ENCODE assay signal across 29 cellular contexts in the genomic region with DNA sequence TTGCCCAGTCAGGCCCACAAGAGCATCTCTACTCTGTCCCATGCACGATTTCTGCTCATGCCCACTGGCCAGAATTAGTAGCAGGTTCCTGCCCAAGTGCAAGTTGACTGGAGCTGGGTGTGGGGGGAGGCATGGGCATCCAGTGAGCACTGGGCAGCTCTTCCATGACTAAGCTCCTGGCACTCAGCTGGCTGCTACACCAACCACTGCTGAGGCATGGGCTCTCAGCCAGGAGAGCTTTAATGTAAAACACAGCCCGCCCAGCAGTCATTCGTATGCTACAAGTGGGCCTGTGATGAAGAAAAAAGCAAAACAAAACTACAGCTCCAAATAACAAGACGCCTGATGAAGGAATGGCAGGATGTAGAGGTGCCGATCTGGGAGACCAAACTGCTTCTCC.
"Had no signal": no experiment of that assay in that cellular context is flagged by ENCODE, and none has a peak within 500 bp of the region (broad histone marks: within the 10 kb centered on the region; RNA-seq: fewer than 3 reads in every experiment).

No MANE protein-coding gene starts in this region.

- H3K4me3 ChIP-seq: adrenal gland, breast epithelium, cardiac muscle cell, colonic mucosa, esophagus squamous epithelium, gastroesophageal sphincter, heart right ventricle had no signal

- H3K27ac Mint-ChIP-seq: activated CD4-positive, alpha-beta T cell treated with anti-CD3 and anti-CD28 coated beads, Interleukin-2, amount 10 ng/mL, durations not matched to agents 7 days and 5 days; activated CD8-positive, alpha-beta T cell treated with anti-CD3 and anti-CD28 coated beads for 36 hours; activated naive CD4-positive, alpha-beta T cell treated with anti-CD3 and anti-CD28 coated beads for 36 hours; activated naive CD8-positive, alpha-beta T cell treated with anti-CD3 and anti-CD28 coated beads for 36 hours; activated naive CD8-positive, alpha-beta T cell treated with anti-CD3 and anti-CD28 coated beads, Interleukin-2, amount 50 U/mL, for 24 hours; activated T-helper 1 cell treated with anti-CD3 and anti-CD28 coated beads, Interleukin-12 subunit alpha, Interleukin-12 subunit beta, Interleukin-2, Interleukin-4 antibody, amounts not matched to agents 30 ng/mL and 10 ng/mL and 1 ng/mL, durations not matched to agents 14 hours and 24 hours and 36 hours; activated T-helper 2 cell treated with anti-CD3 and anti-CD28 coated beads, Interferon-gamma antibody, Interleukin-2, Interleukin-4, amounts not matched to agents 10 μg/mL and 5 μg/mL and 100 μg/mL, durations not matched to agents 14 hours and 24 hours and 36 hours; brain had no signal

- H3K36me3 Mint-ChIP-seq: activated naive CD4-positive, alpha-beta T cell treated with anti-CD3 and anti-CD28 coated beads, Interleukin-2, amount 50 U/mL, for 24 hours; activated naive CD8-positive, alpha-beta T cell treated with anti-CD3 and anti-CD28 coated beads for 36 hours; brain had no signal

- H3K27me3 ChIP-seq: cardiac muscle cell, colonic mucosa had no signal

- H3K36me3 ChIP-seq: adrenal gland, breast epithelium, cardiac muscle cell, colonic mucosa, esophagus squamous epithelium, gastroesophageal sphincter, heart right ventricle had no signal

- H3K27me3 Mint-ChIP-seq: activated naive CD8-positive, alpha-beta T cell treated with anti-CD3 and anti-CD28 coated beads for 36 hours had no signal

- H3K4me3 Mint-ChIP-seq: activated CD4-positive, alpha-beta T cell treated with anti-CD3 and anti-CD28 coated beads, Interleukin-2, amount 10 ng/mL, durations not matched to agents 7 days and 5 days; activated CD8-positive, alpha-beta T cell treated with anti-CD3 and anti-CD28 coated beads for 36 hours; activated naive CD4-positive, alpha-beta T cell treated with anti-CD3 and anti-CD28 coated beads for 36 hours; activated naive CD4-positive, alpha-beta T cell treated with anti-CD3 and anti-CD28 coated beads, Interleukin-2, amount 50 U/mL, for 24 hours; activated naive CD8-positive, alpha-beta T cell treated with anti-CD3 and anti-CD28 coated beads for 36 hours; activated naive CD8-positive, alpha-beta T cell treated with anti-CD3 and anti-CD28 coated beads, Interleukin-2, amount 50 U/mL, for 24 hours; activated T-helper 1 cell treated with anti-CD3 and anti-CD28 coated beads, Interleukin-12 subunit alpha, Interleukin-12 subunit beta, Interleukin-2, Interleukin-4 antibody, amounts not matched to agents 30 ng/mL and 10 ng/mL and 1 ng/mL, durations not matched to agents 14 hours and 24 hours and 36 hours; brain had no signal

- ATAC-seq: activated CD8-positive, alpha-beta T cell treated with anti-CD3 and anti-CD28 coated beads for 36 hours; activated naive CD8-positive, alpha-beta T cell treated with anti-CD3 and anti-CD28 coated beads, Interleukin-2, amount 50 U/mL, for 24 hours; gastroesophageal sphincter; heart right ventricle had no signal

- DNase-seq: activated CD4-positive, alpha-beta T cell treated with anti-CD3 and anti-CD28 coated beads for 1 hour; activated CD4-positive, alpha-beta T cell treated with anti-CD3 and anti-CD28 coated beads for 4 hours; activated CD4-positive, alpha-beta T cell treated with anti-CD3 and anti-CD28 coated beads, Interleukin-2, amount 10 ng/mL, durations not matched to agents 7 days and 5 days; activated CD4-positive, alpha-beta T cell treated with anti-CD3 and anti-CD28 coated beads, Interleukin-2, amount 50 U/mL, for 4 hours; activated CD8-positive, alpha-beta memory T cell treated with anti-CD3 and anti-CD28 coated beads for 24 hours; activated CD8-positive, alpha-beta T cell treated with anti-CD3 and anti-CD28 coated beads for 36 hours; activated effector memory CD4-positive, alpha-beta T cell treated with anti-CD3 and anti-CD28 coated beads, Interleukin-2, amount 50 U/mL, for 16 hours; activated naive CD4-positive, alpha-beta T cell treated with anti-CD3 and anti-CD28 coated beads for 36 hours; activated naive CD8-positive, alpha-beta T cell treated with anti-CD3 and anti-CD28 coated beads for 36 hours; activated naive CD8-positive, alpha-beta T cell treated with anti-CD3 and anti-CD28 coated beads, Interleukin-2, amount 50 U/mL, for 24 hours; activated T-cell treated with anti-CD3 and anti-CD28 coated beads, Interleukin-2, amount 50 U/mL, for 48 hours; adrenal gland; amygdala; aorta; central memory CD4-positive, alpha-beta T cell; cerebellar nuclear complex; colonic mucosa; effector CD8-positive, alpha-beta T cell; esophagus squamous epithelium; foreskin melanocyte; heart right ventricle; T-helper 2 cell had no signal

- H3K9me3 ChIP-seq: adrenal gland, colonic mucosa, esophagus squamous epithelium had no signal

- H3K4me1 Mint-ChIP-seq: activated CD4-positive, alpha-beta T cell treated with anti-CD3 and anti-CD28 coated beads, Interleukin-2, amount 10 ng/mL, durations not matched to agents 7 days and 5 days; activated naive CD4-positive, alpha-beta T cell treated with anti-CD3 and anti-CD28 coated beads, Interleukin-2, amount 50 U/mL, for 24 hours; activated naive CD8-positive, alpha-beta T cell treated with anti-CD3 and anti-CD28 coated beads for 36 hours; activated naive CD8-positive, alpha-beta T cell treated with anti-CD3 and anti-CD28 coated beads, Interleukin-2, amount 50 U/mL, for 24 hours had no signal
